In the genomic region with DNA sequence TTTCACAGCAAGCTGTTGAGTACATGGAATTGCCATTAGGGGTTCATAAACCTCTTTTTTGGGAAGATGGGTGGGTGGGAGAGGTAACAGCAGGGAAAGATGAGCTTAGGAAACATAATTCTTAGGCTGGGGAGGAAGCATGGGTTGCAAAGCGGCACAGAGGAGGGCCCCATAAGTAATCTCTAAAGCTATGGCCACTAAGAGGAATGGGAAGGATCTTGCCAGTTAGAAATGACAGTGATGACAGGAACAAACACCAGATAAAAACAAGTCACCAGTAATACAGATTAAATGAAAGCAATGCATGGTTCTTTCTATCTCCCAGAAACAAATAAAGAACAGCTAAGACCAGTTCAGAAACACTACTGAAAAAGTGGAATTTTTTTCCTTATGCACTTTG, we compare ENCODE assay signal across 33 cellular contexts. TPM values are rescaled to one million over a fixed set of nuclear protein-coding genes. Genes with fewer than 3 reads are reported as not detected.
"Had no signal": no experiment of that assay in that cellular context is flagged by ENCODE, and none has a peak within 500 bp of the region (broad histone marks: within the 10 kb centered on the region; RNA-seq: fewer than 3 reads in every experiment).

No MANE protein-coding gene starts in this region.

- H3K27me3 ChIP-seq: brain microvascular endothelial cell had no signal

- ATAC-seq: esophagus mucosa, WTC11 had no signal

- DNase-seq: activated CD4-positive, alpha-beta memory T cell treated with anti-CD3 and anti-CD28 coated beads, Interleukin-2, amount 10 ng/mL, durations not matched to agents 7 days and 5 days; activated CD4-positive, alpha-beta T cell treated with anti-CD3 and anti-CD28 coated beads for 1 hour; activated CD4-positive, alpha-beta T cell treated with anti-CD3 and anti-CD28 coated beads for 4 hours; activated CD4-positive, alpha-beta T cell treated with anti-CD3 and anti-CD28 coated beads, Interleukin-2, amount 10 ng/mL, durations not matched to agents 7 days and 5 days; activated CD4-positive, alpha-beta T cell treated with anti-CD3 and anti-CD28 coated beads, Interleukin-2, amount 50 U/mL, for 4 hours; activated CD8-positive, alpha-beta memory T cell treated with anti-CD3 and anti-CD28 coated beads, Interleukin-2, amount 50 U/mL, for 48 hours; activated gamma-delta T cell; activated naive CD4-positive, alpha-beta T cell; activated naive CD4-positive, alpha-beta T cell treated with anti-CD3 and anti-CD28 coated beads, Interleukin-2, amount 10 ng/mL, durations not matched to agents 7 days and 5 days; activated naive CD8-positive, alpha-beta T cell treated with anti-CD3 and anti-CD28 coated beads, Interleukin-2, amount 10 ng/mL, durations not matched to agents 7 days and 5 days; activated T-cell treated with anti-CD3 and anti-CD28 coated beads for 4 hours; activated T-cell treated with anti-CD3 and anti-CD28 coated beads, Interleukin-2, amount 50 U/mL, for 24 hours; activated T-cell treated with anti-CD3 and anti-CD28 coated beads, Interleukin-2, amount 50 U/mL, for 72 hours; anterior cingulate cortex; brain microvascular endothelial cell; caudate nucleus; cortex of kidney; effector CD8-positive, alpha-beta T cell; foreskin fibroblast; head of caudate nucleus; T-helper 2 cell had no signal

- FAIRE-seq: astrocyte, bronchial epithelial cell, colon, endometrium, endothelial cell of umbilical vein, frontal cortex had no signal

- H3K27ac ChIP-seq: brain microvascular endothelial cell, epithelial cell of prostate, VCaP had no signal

- H3K36me3 ChIP-seq: brain microvascular endothelial cell had no signal

RNA-seq across cellular contexts. Expression of a gene that starts 54.4 kb away (rescaled TPM):
- total RNA-seq: activated CD4-positive, alpha-beta memory T cell treated with anti-CD3 and anti-CD28 coated beads, Interleukin-2, amount 10 ng/mL, durations not matched to agents 7 days and 5 days; activated CD4-positive, alpha-beta T cell treated with anti-CD3 and anti-CD28 coated beads, Interleukin-2, amount 10 ng/mL, durations not matched to agents 7 days and 5 days; activated naive CD8-positive, alpha-beta T cell treated with anti-CD3 and anti-CD28 coated beads, Interleukin-2, amount 10 ng/mL, durations not matched to agents 7 days and 5 days; activated T-cell treated with anti-CD3 and anti-CD28 coated beads, Interleukin-2, amount 50 U/mL, for 72 hours; astrocyte; bronchial epithelial cell; chondrocyte; endothelial cell of umbilical vein; esophagus mucosa; T-helper 1 cell treated with Interleukin-12 subunit alpha and Interleukin-12 subunit beta and Interleukin-4 antibody, amounts not matched to agents 30 ng/mL and 1 ng/mL, for 36 hours; WTC11 had no signal
